22 cellular contexts compared by ENCODE assay signal in genomic region chr15:82960766-82961165, GRCh38. TPM values are rescaled to one million over a fixed set of nuclear protein-coding genes. Genes with fewer than 3 reads are reported as not detected.
DNase-seq lines count a peak whose midpoint lies in the region; ATAC-seq, FAIRE-seq and TF ChIP-seq lines count a peak whose summit lies in the region.
"Had no signal": no experiment of that assay in that cellular context is flagged by ENCODE, and none has a peak within 500 bp of the region (broad histone marks: within the 10 kb centered on the region; RNA-seq: fewer than 3 reads in every experiment).

No MANE protein-coding gene starts in this region.

- no peaks in the 10 kb centered on the region for H3K36me3 ChIP-seq in HepG2 (replicated peaks in 1 of 2; ENCODE audit: control insufficient read depth in 1 of 2, insufficient read depth in 2 of 2, low read length in 2 of 2)
- no peaks in the 10 kb centered on the region for H3K36me3 ChIP-seq in right lobe of liver
- no peaks in the 10 kb centered on the region for H3K36me3 ChIP-seq in pancreas
- H3K36me3 ChIP-seq: BLaER1, HAP-1 had no signal

- CTCF ChIA-PET in HepG2 (lab: Yijun Ruan, JAX; ENCODE audit: low intra/inter-chr PET ratio, low total read pairs) = no interaction called here

- no peak for DNase-seq in HepG2 (ENCODE audit: low spot score)
- no peak for DNase-seq in right lobe of liver
- DNase-seq in left lobe of liver (ENCODE audit: low spot score) = no peak
- no peak for DNase-seq in pancreas
- no peak for DNase-seq in GDM1 (lab: John Stamatoyannopoulos, UW)
- no peak for DNase-seq in NCI-H2227 treated with DMSO at 0.1 percent for 48 hours (lab: John Stamatoyannopoulos, UW)
- DNase-seq: CD4-positive, alpha-beta T cell; CD8-positive, alpha-beta memory T cell; DMS 273 treated with DMSO at 0.1 percent for 48 hours; DMS79; EL; GF-D8; GOT3 had no signal

- H3K27me3 ChIP-seq in HepG2 (ENCODE audit: control insufficient read depth in 1 of 2, insufficient read depth in 2 of 2, low read length in 2 of 2) (no peaks in the 10 kb centered on the region), right lobe of liver (no peaks in the 10 kb centered on the region), pancreas (no peaks in the 10 kb centered on the region)
- H3K27me3 ChIP-seq: BLaER1 had no signal

- WGBS in HepG2 (ENCODE audit: low lambda C conversion rate) = 39% methylated on average over 2 of the region's 3 CpGs
- WGBS in right lobe of liver (ENCODE audit: insufficient coverage, low coverage, low lambda C conversion rate, missing lambda C conversion rate) = 73% methylated on average over 2 of the region's 3 CpGs
- WGBS in pancreas, 2 donors = 48 to 55% methylated on average over 3 of the region's 3 CpGs

- FAIRE-seq in HepG2 (lab: Jason Lieb, UNC) (no peak), pancreas (lab: Jason Lieb, UNC) (no peak)
- FAIRE-seq: A204.1, D721Med, GM12891, GM18507, H54 had no signal

- BruUV-seq in HepG2 (replicated peaks; lab: Mats Ljungman, UMichigan) = no TSS peak

- no peak for TF ChIP-seq EP300 in HepG2 (IDR thresholded peaks at IDR 0.05; ENCODE audit: low read depth in 2 of 2, low read length in 2 of 2)
- no peak for TF ChIP-seq EP300 in HepG2 (CRISPR knock-in tag; IDR thresholded peaks at IDR 0.05; ENCODE audit: borderline replicate concordance)

- intact Hi-C loops in HepG2 (cut with micrococcal nuclease; ENCODE audit: unreplicated experiment) = no loop called here
- intact Hi-C loops in right lobe of liver (cut with DNase I) = no loop called here
- intact Hi-C loops in pancreas (cut with DNase I) = loop anchor here in 1 of 3 donors (10.0 kb wide), 1 partner anchor 106 kb away; no protein-coding TSS in a partner anchor

- H3K9me3 ChIP-seq in HepG2 (ENCODE audit: low read length) (no peaks in the 10 kb centered on the region), right lobe of liver (no peaks in the 10 kb centered on the region), pancreas (no peaks in the 10 kb centered on the region)
- H3K9me3 ChIP-seq: BLaER1, HAP-1 had no signal

- POLR2A ChIA-PET in HepG2 (lab: Yijun Ruan, JAX) = no interaction called here

- no peak overlapping the region for H2AFZ ChIP-seq in HepG2 (ENCODE audit: low read length)

- no peak for TF ChIP-seq CTCF in HepG2 (CRISPR knock-in tag; IDR thresholded peaks at IDR 0.05)
- TF ChIP-seq CTCF in right lobe of liver (IDR thresholded peaks at IDR 0.05) = no peak
- no peak for TF ChIP-seq CTCF in pancreas (IDR thresholded peaks at IDR 0.05)

- no peak overlapping the region for H3K27ac ChIP-seq in HepG2 (ENCODE audit: extremely low read length, insufficient read depth, low read length)
- no peak overlapping the region for H3K27ac ChIP-seq in right lobe of liver
- H3K27ac ChIP-seq in pancreas = peak overlapping the region; percentile 0 to 83 (median 22)
- H3K27ac ChIP-seq: 22Rv1, BLaER1, C4-2B had no signal

- in situ Hi-C loops in HepG2 (cut with HindIII; ENCODE audit: extremely low pct_ligation_motif_present, low pct_unique_long_range_greater_than_20kb) = no loop called here

- TF ChIP-seq POLR2A in HepG2 (IDR thresholded peaks at IDR 0.05; ENCODE audit: insufficient read depth in 1 of 2, low read depth in 2 of 2, low read length in 2 of 2) (no peak), right lobe of liver (IDR thresholded peaks at IDR 0.05) (no peak)

- H3K4me1 ChIP-seq in HepG2 (ENCODE audit: insufficient read depth, low read length) (peaks cover 11% of the 10 kb centered on the region), right lobe of liver (peaks cover 0 to 6% (median 0%) of the 10 kb centered on the region in 4 donors), pancreas (peaks cover 20 to 50% (median 31%) of the 10 kb centered on the region in 3 donors)
- H3K4me1 ChIP-seq: BLaER1 had no signal

- TF ChIP-seq RAD21 in HepG2 (CRISPR knock-in tag; IDR thresholded peaks at IDR 0.05) = no peak

- peak; percentile 35; the same call in 2 of the 3 replicates for ATAC-seq in HepG2
- ATAC-seq in right lobe of liver = no peak
- peak; percentile 67 for ATAC-seq in left lobe of liver
- ATAC-seq in pancreas = peak in 3 of 4 donors; percentile 17 to 43 (median 41)

- no peak overlapping the region for H3K9ac ChIP-seq in HepG2 (ENCODE audit: insufficient read depth, low read depth, low read length)
- H3K9ac ChIP-seq: BLaER1 had no signal

- H3K4me3 ChIP-seq in HepG2 (replicated peaks in 1 of 3; ENCODE audit: insufficient read depth in 1 of 3, low read depth in 2 of 3, low read length in 3 of 3) = no peak overlapping the region
- no peak overlapping the region for H3K4me3 ChIP-seq in right lobe of liver
- peak overlapping the region in 1 of 4 donors; percentile 10 for H3K4me3 ChIP-seq in pancreas
- H3K4me3 ChIP-seq: BLaER1, HAP-1 had no signal

- no peaks in the 10 kb centered on the region for H4K20me1 ChIP-seq in HepG2 (ENCODE audit: insufficient read depth, low read length)
- H4K20me1 ChIP-seq: BLaER1 had no signal

- H3K4me2 ChIP-seq in HepG2 (ENCODE audit: low read depth, low read length) = no peak overlapping the region
- H3K4me2 ChIP-seq: BLaER1 had no signal

- H3K79me2 ChIP-seq in HepG2 (ENCODE audit: insufficient read depth, low read length) = no peaks in the 10 kb centered on the region

RNA-seq across cellular contexts. Expression of gene HOMER2, which starts 8.2 kb away (rescaled TPM):
- 13.3 and 14.1 TPM in 2 replicates for total RNA-seq in HepG2 (2016; rRNA removed; fragmentation: Illumina TruSeq; extraction: Trizol)
- 18.1 and 20.2 TPM in 2 replicates for total RNA-seq in HepG2 (2016; cell fraction: cytosol; rRNA removed; fragmentation: Illumina TruSeq; extraction: Trizol; ENCODE audit: low read depth)
- total RNA-seq in HepG2 (2016; cell fraction: insoluble cytoplasmic fraction; rRNA removed; fragmentation: Illumina TruSeq; extraction: Trizol) = 13.6 and 13.7 TPM in 2 replicates
- 29.6 and 30.6 TPM in 2 replicates for total RNA-seq in HepG2 (2016; cell fraction: membrane; rRNA removed; fragmentation: Illumina TruSeq; extraction: Trizol)
- total RNA-seq in HepG2 (2016; cell fraction: nucleus; rRNA removed; fragmentation: Illumina TruSeq; extraction: Trizol) = 10.4 and 11.0 TPM in 2 replicates
- polyA plus RNA-seq in HepG2 (2011; rRNA removed) = 12.9 and 15.7 TPM in 2 replicates
- polyA plus RNA-seq in HepG2 (2011; cell fraction: cytosol; rRNA removed) = 8.1 and 12.6 TPM in 2 replicates
- 11.2 and 12.7 TPM in 2 replicates for polyA plus RNA-seq in HepG2 (2011; cell fraction: nucleus; rRNA removed)
- 11.2 and 11.8 TPM in 2 replicates for polyA plus RNA-seq in HepG2 (2012)
- 27.4 and 28.8 TPM in 2 replicates for polyA plus RNA-seq in HepG2 (2016; cell fraction: cytosol; fragmentation: Illumina TruSeq; extraction: Trizol; ENCODE audit: low read depth)
- 11.1 and 15.6 TPM in 2 replicates for polyA plus RNA-seq in HepG2 (2016; cell fraction: insoluble cytoplasmic fraction; fragmentation: Illumina TruSeq; extraction: Trizol; ENCODE audit: low read depth)
- 34.5 and 36.2 TPM in 2 replicates for polyA plus RNA-seq in HepG2 (2016; cell fraction: membrane; fragmentation: Illumina TruSeq; extraction: Trizol; ENCODE audit: low read depth)
- polyA plus RNA-seq in HepG2 (2016; cell fraction: nucleus; fragmentation: Illumina TruSeq; extraction: Trizol; ENCODE audit: insufficient read depth, low read depth) = 14.6 and 15.4 TPM in 2 replicates
- 14.3 and 25.3 TPM in 2 replicates for polyA minus RNA-seq in HepG2 (2011; rRNA and poly(A)+ RNA removed; ENCODE audit: low replicate concordance)
- polyA minus RNA-seq in HepG2 (2011; cell fraction: cytosol; rRNA and poly(A)+ RNA removed) = 12.7 and 18.6 TPM in 2 replicates
- polyA minus RNA-seq in HepG2 (2011; cell fraction: nucleus; rRNA and poly(A)+ RNA removed) = 33.9 and 36.8 TPM in 2 replicates
- 10 to 100 TPM; 16.8 to 66.2 (median 60.7) TPM for total RNA-seq in right lobe of liver
- total RNA-seq in left lobe of liver = 61.3 TPM
- total RNA-seq in pancreas = 100 to 1,000 TPM in 5 of 6 donors, 10 to 100 TPM in 1; 82.1 to 180 (median 147) TPM
- 10 to 100 TPM; 76.8 to 92.2 TPM for polyA plus RNA-seq in pancreas

RNA-seq across cellular contexts. Expression of gene RAMAC, which starts 25.2 kb away (rescaled TPM):
- 45.9 and 71.7 TPM in 2 replicates for total RNA-seq in HepG2 (2016; rRNA removed; fragmentation: Illumina TruSeq; extraction: Trizol)
- total RNA-seq in HepG2 (2016; cell fraction: cytosol; rRNA removed; fragmentation: Illumina TruSeq; extraction: Trizol; ENCODE audit: low read depth) = 9.0 and 12.2 TPM in 2 replicates
- total RNA-seq in HepG2 (2016; cell fraction: insoluble cytoplasmic fraction; rRNA removed; fragmentation: Illumina TruSeq; extraction: Trizol) = 48.3 and 73.9 TPM in 2 replicates
- total RNA-seq in HepG2 (2016; cell fraction: membrane; rRNA removed; fragmentation: Illumina TruSeq; extraction: Trizol) = 17.5 and 17.8 TPM in 2 replicates
- 16.0 and 16.2 TPM in 2 replicates for total RNA-seq in HepG2 (2016; cell fraction: nucleus; rRNA removed; fragmentation: Illumina TruSeq; extraction: Trizol)
- polyA plus RNA-seq in HepG2 (2011; rRNA removed) = 20.3 and 22.2 TPM in 2 replicates
- polyA plus RNA-seq in HepG2 (2011; cell fraction: cytosol; rRNA removed) = 18.3 and 26.0 TPM in 2 replicates
- 2.8 and 4.1 TPM in 2 replicates for polyA plus RNA-seq in HepG2 (2011; cell fraction: nucleus; rRNA removed)
- polyA plus RNA-seq in HepG2 (2012) = 20.3 and 23.8 TPM in 2 replicates
- 7.3 and 8.8 TPM in 2 replicates for polyA plus RNA-seq in HepG2 (2016; cell fraction: cytosol; fragmentation: Illumina TruSeq; extraction: Trizol; ENCODE audit: low read depth)
- 67.2 and 70.6 TPM in 2 replicates for polyA plus RNA-seq in HepG2 (2016; cell fraction: insoluble cytoplasmic fraction; fragmentation: Illumina TruSeq; extraction: Trizol; ENCODE audit: low read depth)
- polyA plus RNA-seq in HepG2 (2016; cell fraction: membrane; fragmentation: Illumina TruSeq; extraction: Trizol; ENCODE audit: low read depth) = 12.0 and 12.7 TPM in 2 replicates
- 23.3 and 25.8 TPM in 2 replicates for polyA plus RNA-seq in HepG2 (2016; cell fraction: nucleus; fragmentation: Illumina TruSeq; extraction: Trizol; ENCODE audit: insufficient read depth, low read depth)
- polyA minus RNA-seq in HepG2 (2011; rRNA and poly(A)+ RNA removed; ENCODE audit: low replicate concordance) = 5.7 and 6.7 TPM in 2 replicates
- 11.7 and 12.0 TPM in 2 replicates for polyA minus RNA-seq in HepG2 (2011; cell fraction: cytosol; rRNA and poly(A)+ RNA removed)
- 6.4 and 6.8 TPM in 2 replicates for polyA minus RNA-seq in HepG2 (2011; cell fraction: nucleus; rRNA and poly(A)+ RNA removed)
- 10 to 100 TPM in 5 of 6 experiments, 1 to 10 TPM in 1; 8.1 to 13.5 (median 11.5) TPM for total RNA-seq in right lobe of liver
- total RNA-seq in left lobe of liver = 9.6 TPM
- total RNA-seq in pancreas = 10 to 100 TPM in 2 of 6 donors, 1 to 10 TPM in 4; 7.0 to 12.7 (median 9.0) TPM
- polyA plus RNA-seq in pancreas = 10 to 100 TPM in 1 of 2 donors, 1 to 10 TPM in 1; 9.9 to 15.5 TPM

RNA-seq across cellular contexts. Expression of gene C15orf40, which starts 50.7 kb away (rescaled TPM):
- total RNA-seq in HepG2 (2016; rRNA removed; fragmentation: Illumina TruSeq; extraction: Trizol) = 24.0 and 25.5 TPM in 2 replicates
- total RNA-seq in HepG2 (2016; cell fraction: cytosol; rRNA removed; fragmentation: Illumina TruSeq; extraction: Trizol; ENCODE audit: low read depth) = 30.8 and 39.8 TPM in 2 replicates
- total RNA-seq in HepG2 (2016; cell fraction: insoluble cytoplasmic fraction; rRNA removed; fragmentation: Illumina TruSeq; extraction: Trizol) = 25.7 and 25.9 TPM in 2 replicates
- total RNA-seq in HepG2 (2016; cell fraction: membrane; rRNA removed; fragmentation: Illumina TruSeq; extraction: Trizol) = 36.4 and 42.2 TPM in 2 replicates
- total RNA-seq in HepG2 (2016; cell fraction: nucleus; rRNA removed; fragmentation: Illumina TruSeq; extraction: Trizol) = 13.1 and 15.9 TPM in 2 replicates
- 26.3 and 31.7 TPM in 2 replicates for polyA plus RNA-seq in HepG2 (2011; rRNA removed)
- polyA plus RNA-seq in HepG2 (2011; cell fraction: cytosol; rRNA removed) = 23.2 and 25.9 TPM in 2 replicates
- 12.8 and 15.4 TPM in 2 replicates for polyA plus RNA-seq in HepG2 (2011; cell fraction: nucleus; rRNA removed)
- 17.2 and 19.2 TPM in 2 replicates for polyA plus RNA-seq in HepG2 (2012)
- polyA plus RNA-seq in HepG2 (2016; cell fraction: cytosol; fragmentation: Illumina TruSeq; extraction: Trizol; ENCODE audit: low read depth) = 44.3 and 51.0 TPM in 2 replicates
- 28.8 and 33.4 TPM in 2 replicates for polyA plus RNA-seq in HepG2 (2016; cell fraction: insoluble cytoplasmic fraction; fragmentation: Illumina TruSeq; extraction: Trizol; ENCODE audit: low read depth)
- 35.5 and 38.7 TPM in 2 replicates for polyA plus RNA-seq in HepG2 (2016; cell fraction: membrane; fragmentation: Illumina TruSeq; extraction: Trizol; ENCODE audit: low read depth)
- polyA plus RNA-seq in HepG2 (2016; cell fraction: nucleus; fragmentation: Illumina TruSeq; extraction: Trizol; ENCODE audit: insufficient read depth, low read depth) = 22.3 and 28.3 TPM in 2 replicates
- 27.9 and 55.6 TPM in 2 replicates for polyA minus RNA-seq in HepG2 (2011; rRNA and poly(A)+ RNA removed; ENCODE audit: low replicate concordance)
- 4.3 and 8.2 TPM in 2 replicates for polyA minus RNA-seq in HepG2 (2011; cell fraction: cytosol; rRNA and poly(A)+ RNA removed)
- 32.2 TPM in 2 replicates for polyA minus RNA-seq in HepG2 (2011; cell fraction: nucleus; rRNA and poly(A)+ RNA removed)
- 10 to 100 TPM in 1 of 6 experiments, 1 to 10 TPM in 5; 7.1 to 10.7 (median 8.6) TPM for total RNA-seq in right lobe of liver
- total RNA-seq in left lobe of liver = 11.0 TPM
- total RNA-seq in pancreas = 10 to 100 TPM in 3 of 6 donors, 1 to 10 TPM in 3; 6.4 to 12.0 (median 10.2) TPM
- 10 to 100 TPM in 1 of 2 donors, 1 to 10 TPM in 1; 8.7 to 19.0 TPM for polyA plus RNA-seq in pancreas

Comparison
In these comparisons a context has a peak if more than half of its experiments do, and no peak if none do; other contexts are left out.
1. ATAC-seq: peak in HepG2 (single experiment), left lobe of liver (single experiment) and pancreas (3 of 4); none in right lobe of liver (0 of 4).
2. H3K27ac ChIP-seq: peak in pancreas (4 of 4); none in HepG2 (single experiment) and right lobe of liver (0 of 3).